ENCODE assay signal across 8 cellular contexts in the genomic region with DNA sequence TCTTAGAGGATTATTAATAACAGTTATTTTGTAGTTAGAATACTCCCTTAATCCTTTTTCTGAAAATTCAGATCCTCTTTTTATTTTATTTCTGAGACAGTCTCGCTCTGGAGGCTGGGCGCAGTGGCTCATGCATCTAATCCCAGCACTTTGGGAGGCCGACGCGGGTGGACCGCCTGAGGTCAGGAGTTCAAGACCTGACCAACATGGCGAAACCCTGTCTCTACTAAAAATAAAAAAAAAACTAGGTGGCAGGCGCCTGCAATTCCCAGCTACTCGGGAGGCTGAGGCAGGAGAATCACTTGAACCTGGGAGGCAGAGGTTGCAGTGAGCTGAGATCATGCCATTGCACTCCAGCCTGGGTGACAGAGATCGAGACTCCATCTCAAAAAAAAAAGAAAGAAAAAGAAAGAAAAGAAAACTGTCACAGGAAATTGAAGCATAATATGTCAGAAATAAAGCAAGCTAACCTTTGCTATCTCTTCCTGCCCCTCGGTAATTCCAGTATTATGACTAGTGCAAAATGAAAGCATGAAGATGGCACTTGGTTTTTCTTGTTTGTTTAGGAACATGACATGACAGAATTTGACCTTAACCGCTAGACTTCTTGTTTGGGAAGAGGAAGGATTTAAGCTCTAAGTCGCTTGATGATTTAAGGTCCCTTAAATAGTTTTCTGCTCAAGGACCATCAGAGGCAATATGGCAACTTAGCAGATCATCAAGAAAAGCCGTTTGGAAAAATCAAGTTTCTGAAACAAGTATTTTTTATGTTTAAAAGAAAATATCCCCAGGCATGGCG. TPM values are rescaled to one million over a fixed set of nuclear protein-coding genes. Genes with fewer than 3 reads are reported as not detected.
A peak's percentile ranks its signal among the peaks of the same experiment; 100 is the strongest.
DNase-seq lines count a peak whose midpoint lies in the region; ATAC-seq and TF ChIP-seq lines count a peak whose summit lies in the region.

No MANE protein-coding gene starts in this region.

- H3K27me3 ChIP-seq in stomach smooth muscle (ENCODE audit: control insufficient read depth in 1 of 2, insufficient read depth in 2 of 2, low read length in 2 of 2), result no peaks in the 10 kb centered on the region

- H3K4me3 ChIP-seq in WI38 (ENCODE audit: low read depth, low read length), result peak overlapping the region; percentile 6; the same call in 1 of the 2 replicates
- no peak overlapping the region for H3K4me3 ChIP-seq in stomach smooth muscle (ENCODE audit: low read length in 2 of 2)

- intact Hi-C loops in activated CD4-positive, alpha-beta T cell treated with anti-CD3 and anti-CD28 coated beads, Interleukin-2, amount 10 ng/mL, durations not matched to agents 24 days and 14 days (cut with micrococcal nuclease), result loop anchor here (1.0 kb wide), 1 partner anchor 209 kb away; no protein-coding TSS in a partner anchor

- no peaks in the 10 kb centered on the region for H3K9me3 Mint-ChIP-seq in activated CD4-positive, alpha-beta T cell treated with anti-CD3 and anti-CD28 coated beads, Interleukin-2, amount 10 ng/mL, durations not matched to agents 24 days and 14 days

- H3K27ac Mint-ChIP-seq in activated CD4-positive, alpha-beta T cell treated with anti-CD3 and anti-CD28 coated beads, Interleukin-2, amount 10 ng/mL, durations not matched to agents 24 days and 14 days, result peak overlapping the region; percentile 100

- H3K9ac ChIP-seq in stomach smooth muscle (ENCODE audit: low read length in 2 of 2), result peak overlapping the region in 1 of 2 donors; percentile 98

- no peak for ATAC-seq in HG03378 (IDR thresholded peaks at IDR 0.05; ENCODE audit: unreplicated experiment)

- peak overlapping the region; percentile 100 for H3K27ac ChIP-seq in stomach smooth muscle (ENCODE audit: low read length)

- H3K4me1 ChIP-seq in stomach smooth muscle (ENCODE audit: control insufficient read depth, insufficient read depth, low read length), result peaks cover 18% of the 10 kb centered on the region

- peaks cover 29% of the 10 kb centered on the region for H3K36me3 Mint-ChIP-seq in activated CD4-positive, alpha-beta T cell treated with anti-CD3 and anti-CD28 coated beads, Interleukin-2, amount 10 ng/mL, durations not matched to agents 24 days and 14 days (ENCODE audit: low read depth)

- peaks cover 4% of the 10 kb centered on the region for H3K27me3 Mint-ChIP-seq in activated CD4-positive, alpha-beta T cell treated with anti-CD3 and anti-CD28 coated beads, Interleukin-2, amount 10 ng/mL, durations not matched to agents 24 days and 14 days

- peaks cover 10 to 14% of the 10 kb centered on the region in 2 donors for H3K36me3 ChIP-seq in stomach smooth muscle (ENCODE audit: control insufficient read depth in 2 of 2, insufficient read depth in 2 of 2, low read length in 2 of 2)

- DNase-seq in activated CD4-positive, alpha-beta T cell treated with anti-CD3 and anti-CD28 coated beads, Interleukin-2, amount 10 ng/mL, durations not matched to agents 24 days and 14 days, result peak; percentile 67
- no peak for DNase-seq in activated CD4-positive, alpha-beta T cell treated with anti-CD3 and anti-CD28 coated beads, Interleukin-2, amount 50 U/mL, for 1 hour
- peak; percentile 51 for DNase-seq in iris pigment epithelial cell (ENCODE audit: low read depth)
- no peak for DNase-seq in DMS 273 (lab: John Stamatoyannopoulos, UW; ENCODE audit: unreplicated experiment)
- DNase-seq in NCI-H226, result no peak

- no peak for TF ChIP-seq CTCF in WI38 (IDR thresholded peaks at IDR 0.05; ENCODE audit: low read depth, low read length)

- peaks cover 34% of the 10 kb centered on the region for H3K4me1 Mint-ChIP-seq in activated CD4-positive, alpha-beta T cell treated with anti-CD3 and anti-CD28 coated beads, Interleukin-2, amount 10 ng/mL, durations not matched to agents 24 days and 14 days

- H3K9me3 ChIP-seq in stomach smooth muscle (ENCODE audit: control insufficient read depth in 2 of 2, low read length in 2 of 2), result no peaks in the 10 kb centered on the region

- peak overlapping the region; percentile 91 for H3K4me3 Mint-ChIP-seq in activated CD4-positive, alpha-beta T cell treated with anti-CD3 and anti-CD28 coated beads, Interleukin-2, amount 10 ng/mL, durations not matched to agents 24 days and 14 days

RNA-seq across cellular contexts. Expression of a gene that starts 1.8 kb away (rescaled TPM):
- total RNA-seq in activated CD4-positive, alpha-beta T cell treated with anti-CD3 and anti-CD28 coated beads, Interleukin-2, amount 10 ng/mL, durations not matched to agents 24 days and 14 days, result 352 and 354 TPM in 2 replicates

RNA-seq across cellular contexts. Expression of a gene that starts 27.9 kb away (rescaled TPM):
- total RNA-seq in activated CD4-positive, alpha-beta T cell treated with anti-CD3 and anti-CD28 coated beads, Interleukin-2, amount 10 ng/mL, durations not matched to agents 24 days and 14 days, result 53.8 and 62.9 TPM in 2 replicates

RNA-seq across cellular contexts. Expression of a gene that starts 44.7 kb away (rescaled TPM):
- total RNA-seq in activated CD4-positive, alpha-beta T cell treated with anti-CD3 and anti-CD28 coated beads, Interleukin-2, amount 10 ng/mL, durations not matched to agents 24 days and 14 days, result 82.3 and 94.9 TPM in 2 replicates

RNA-seq across cellular contexts. Expression of a gene that starts 44.7 kb away (rescaled TPM):
- total RNA-seq in activated CD4-positive, alpha-beta T cell treated with anti-CD3 and anti-CD28 coated beads, Interleukin-2, amount 10 ng/mL, durations not matched to agents 24 days and 14 days, result 41.3 and 42.8 TPM in 2 replicates

Comparison
In these comparisons a context has a peak if more than half of its experiments do, and no peak if none do; other contexts are left out.
1. DNase-seq: peak in activated CD4-positive, alpha-beta T cell treated with anti-CD3 and anti-CD28 coated beads, Interleukin-2, amount 10 ng/mL, durations not matched to agents 24 days and 14 days (single experiment) and iris pigment epithelial cell (single experiment); none in activated CD4-positive, alpha-beta T cell treated with anti-CD3 and anti-CD28 coated beads, Interleukin-2, amount 50 U/mL, for 1 hour (single experiment), DMS 273 (single experiment) and NCI-H226 (single experiment).